1 cellular context compared by ENCODE assay signal in genomic region chr3:57959407-57960173, GRCh38.
TF ChIP-seq lines count a peak whose summit lies in the region.

No MANE protein-coding gene starts in this region.

TF ChIP-seq in H1, 55 proteins besides CTCF, POLR2A, EP300 and RAD21:
- TF ChIP-seq CHD1 (IDR thresholded peaks at IDR 0.05; ENCODE audit: low read depth, low read length) = no peak
- peak; percentile 78 for TF ChIP-seq SRF (IDR thresholded peaks at IDR 0.05; ENCODE audit: low read depth, low read length)
